Comparison of ENCODE assay signal across 16 cellular contexts in genomic region chr18:74388227-74388626, GRCh38.
"Had no signal": no experiment of that assay in that cellular context is flagged by ENCODE, and none has a peak within 500 bp of the region (broad histone marks: within the 10 kb centered on the region; RNA-seq: fewer than 3 reads in every experiment).

No MANE protein-coding gene starts in this region.

- H3K9me3 ChIP-seq: gastrocnemius medialis, thyroid gland, upper lobe of right lung had no signal

- H3K4me1 ChIP-seq: gastrocnemius medialis, upper lobe of right lung had no signal

- DNase-seq: activated CD4-positive, alpha-beta T cell treated with anti-CD3 and anti-CD28 coated beads for 1 hour; activated CD8-positive, alpha-beta memory T cell treated with anti-CD3 and anti-CD28 coated beads for 24 hours; activated CD8-positive, alpha-beta memory T cell treated with anti-CD3 and anti-CD28 coated beads, Interleukin-2, amount 50 U/mL, for 4 hours; activated T-cell treated with anti-CD3 and anti-CD28 coated beads, Interleukin-2, amount 50 U/mL, for 24 hours; aorta; caudate nucleus; effector CD8-positive, alpha-beta T cell; gastrocnemius medialis; hippocampal formation; stimulated activated CD4-positive, alpha-beta T cell treated with anti-CD3 and anti-CD28 coated beads, Interleukin-4, amount 100 ng/mL, for 4 hours; stimulated activated naive CD8-positive, alpha-beta T cell treated with anti-CD3 and anti-CD28 coated beads, Interleukin-15, Interleukin-2, amounts not matched to agents 100 U/mL and 50 U/mL, for 24 hours; T-cell; thyroid gland; upper lobe of right lung had no signal

- ATAC-seq: activated T-helper 17 cell treated with anti-CD3 and anti-CD28 coated beads, Interleukin-2, amount 50 U/mL, for 72 hours; stimulated activated naive CD8-positive, alpha-beta T cell treated with anti-CD3 and anti-CD28 coated beads, Interleukin-15, Interleukin-2, amounts not matched to agents 100 U/mL and 50 U/mL, for 24 hours; upper lobe of right lung had no signal

- H3K27me3 ChIP-seq: gastrocnemius medialis, thyroid gland, upper lobe of right lung had no signal

- H3K36me3 ChIP-seq: gastrocnemius medialis, thyroid gland, upper lobe of right lung had no signal

- H3K27ac ChIP-seq: gastrocnemius medialis, thyroid gland, upper lobe of right lung had no signal

- H3K4me3 ChIP-seq: gastrocnemius medialis, thyroid gland, upper lobe of right lung had no signal

- FAIRE-seq: TTC549 had no signal
